ENCODE assay signal across 1 cellular context in genomic region chr15:55277715-55278114, GRCh38.
TF ChIP-seq lines count a peak whose summit lies in the region.

No MANE protein-coding gene starts in this region.

TF ChIP-seq in IMR-90, 13 proteins besides CTCF, POLR2A, EP300 and RAD21 (continued from another document):
- no peak for TF ChIP-seq NFE2L2 (IDR thresholded peaks at IDR 0.05; ENCODE audit: low read depth, low read length)
- no peak for TF ChIP-seq CEBPB (IDR thresholded peaks at IDR 0.05; ENCODE audit: low read depth, low read length)
